In the genomic region with DNA sequence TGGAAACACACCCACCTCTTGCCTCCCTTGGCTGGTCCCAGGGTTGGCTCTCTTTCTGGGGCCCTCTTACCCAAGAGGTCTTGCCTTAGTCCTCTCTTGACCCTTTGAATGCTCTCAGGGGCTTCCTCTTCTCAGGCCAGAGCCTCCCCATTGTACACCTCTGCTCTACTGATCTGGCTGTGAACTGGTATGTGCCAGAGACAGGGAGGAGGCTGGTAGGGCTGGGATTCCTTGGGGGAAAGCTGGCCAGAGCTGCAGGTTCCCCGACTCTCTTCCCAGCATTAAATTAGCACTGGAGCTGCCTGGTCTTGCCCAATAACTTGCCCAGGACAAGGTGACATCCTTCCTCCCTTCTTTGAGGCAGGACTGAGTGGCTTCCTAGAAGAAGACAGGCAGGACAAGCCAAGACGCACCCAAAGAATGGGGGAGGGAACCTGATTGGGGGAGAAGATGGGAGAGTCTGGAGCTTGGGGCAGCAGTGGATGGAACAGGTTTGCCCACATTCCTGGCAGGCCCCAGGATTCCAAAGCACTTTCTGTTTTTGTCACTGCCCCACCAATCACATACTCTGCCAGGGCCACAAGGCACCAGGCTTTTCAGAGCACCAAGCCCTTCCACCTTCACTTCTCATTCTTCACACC, we compare ENCODE assay signal across 17 cellular contexts. TPM values are rescaled to one million over a fixed set of nuclear protein-coding genes. Genes with fewer than 3 reads are reported as not detected.
DNase-seq lines count a peak whose midpoint lies in the region; TF ChIP-seq lines count a peak whose summit lies in the region.
"Had no signal": no experiment of that assay in that cellular context is flagged by ENCODE, and none has a peak within 500 bp of the region (broad histone marks: within the 10 kb centered on the region; RNA-seq: fewer than 3 reads in every experiment).

No MANE protein-coding gene starts in this region.

- H3K4me1 ChIP-seq in PC-9 (replicated peaks; ENCODE audit: insufficient read depth) (peaks cover 81% of the 10 kb centered on the region), esophagus (ENCODE audit: control insufficient read depth in 2 of 2, insufficient read depth in 2 of 2, low read length in 1 of 2) (peaks cover 0 to 17% of the 10 kb centered on the region in 2 donors)

- H3K36me3 ChIP-seq in PC-9 (ENCODE audit: low read depth): no peaks in the 10 kb centered on the region
- no peaks in the 10 kb centered on the region for H3K36me3 ChIP-seq in esophagus (ENCODE audit: control insufficient read depth in 2 of 2, insufficient read depth in 2 of 2, low read length in 1 of 2)

- peak overlapping the region; percentile 39; the same call in 1 of the 2 replicates for H3K4me3 ChIP-seq in PC-9
- no peak overlapping the region for H3K4me3 ChIP-seq in esophagus (ENCODE audit: low read depth in 1 of 2, low read length in 2 of 2)

- no peak for TF ChIP-seq CTCF in PC-9 (conservative IDR thresholded peaks at IDR 0.05)
- no peak for TF ChIP-seq CTCF in mesothelial cell of epicardium (IDR thresholded peaks at IDR 0.05; ENCODE audit: unreplicated experiment)

- no peak overlapping the region for H2AFZ ChIP-seq in PC-9

- peaks cover 78% of the 10 kb centered on the region for H3F3A ChIP-seq in PC-9 (ENCODE audit: insufficient read depth, low read depth)

- POLR2A ChIA-PET in PC-9 (lab: Charles Lee; ENCODE audit: unreplicated experiment): interaction anchor here (0.6 to 1.2 kb wide), 6 partner anchors 10 to 66 kb away, joined by 3 to 8 read pairs (median 5); a partner anchor contains a TSS

- H4K20me1 ChIP-seq in PC-9 (ENCODE audit: insufficient read depth): no peaks in the 10 kb centered on the region

- H3K27me3 Mint-ChIP-seq in mesothelial cell of epicardium (ENCODE audit: low read depth): no peaks in the 10 kb centered on the region
- H3K27me3 Mint-ChIP-seq: stimulated activated naive CD8-positive, alpha-beta T cell treated with anti-CD3 and anti-CD28 coated beads, Interleukin-15, amount 100 ng/mL, for 72 hours had no signal

- no peaks in the 10 kb centered on the region for H3K79me2 ChIP-seq in PC-9 (ENCODE audit: low read depth)

- peak overlapping the region; percentile 88 for H3K27ac Mint-ChIP-seq in mesothelial cell of epicardium
- H3K27ac Mint-ChIP-seq: naive B cell had no signal

- peaks cover 16% of the 10 kb centered on the region for H3K9me3 ChIP-seq in PC-9 (ENCODE audit: insufficient read depth, low read depth)
- H3K9me3 ChIP-seq in esophagus (ENCODE audit: control insufficient read depth in 2 of 2, insufficient read depth in 1 of 2, low read depth in 1 of 2, low read length in 1 of 2): no peaks in the 10 kb centered on the region

- H3K4me3 Mint-ChIP-seq in mesothelial cell of epicardium: no peak overlapping the region
- H3K4me3 Mint-ChIP-seq: naive B cell; stimulated activated naive CD8-positive, alpha-beta T cell treated with anti-CD3 and anti-CD28 coated beads, Interleukin-15, amount 100 ng/mL, for 72 hours had no signal

- intact Hi-C loops in PC-9 (cut with micrococcal nuclease; ENCODE audit: unreplicated experiment): loop anchor here (1.0 to 2.0 kb wide), 5 partner anchors 20 to 78 kb away; a partner anchor contains a TSS

- H3K4me1 Mint-ChIP-seq in mesothelial cell of epicardium: peaks cover 37% of the 10 kb centered on the region
- H3K4me1 Mint-ChIP-seq: naive B cell had no signal

- H3K27ac ChIP-seq in PC-9 (peak overlapping the region; percentile 97), esophagus (ENCODE audit: low read depth in 2 of 2, low read length in 1 of 2) (peak overlapping the region; percentile 82 to 94)
- H3K27ac ChIP-seq: HL-60 had no signal

- DNase-seq in PC-9: peak; percentile 96 to 97
- DNase-seq in mesothelial cell of epicardium (ENCODE audit: low spot score in 2 of 2, unreplicated experiment in 2 of 2): no peak
- peak; percentile 79 for DNase-seq in ureter (ENCODE audit: low spot score)
- no peak for DNase-seq in NCI-H2107 (lab: John Stamatoyannopoulos, UW)
- DNase-seq in NCI-H128 (lab: John Stamatoyannopoulos, UW; ENCODE audit: unreplicated experiment): no peak
- DNase-seq in NCI-H146 treated with DMSO at 0.1 percent for 48 hours (lab: John Stamatoyannopoulos, UW; ENCODE audit: unreplicated experiment): no peak
- DNase-seq: amniotic stem cell; C1 segment of cervical spinal cord; DMS79 treated with DMSO at 0.1 percent for 48 hours; head of caudate nucleus; Karpas-422; naive B cell; NCI-H1436 treated with DMSO at 0.1 percent for 48 hours; stimulated activated CD4-positive, alpha-beta T cell treated with anti-CD3 and anti-CD28 coated beads, Interleukin-15, amount 100 ng/mL, for 24 hours; stimulated activated naive CD8-positive, alpha-beta T cell treated with anti-CD3 and anti-CD28 coated beads, Interleukin-15, amount 100 ng/mL, for 72 hours had no signal

- WGBS in esophagus, 2 donors: 52 to 60% methylated on average over 2 of the region's 2 CpGs

- H3K9me2 ChIP-seq in PC-9 (ENCODE audit: insufficient read depth): no peaks in the 10 kb centered on the region

- H3K36me3 Mint-ChIP-seq in mesothelial cell of epicardium: peaks cover 8% of the 10 kb centered on the region

- CTCF ChIA-PET in PC-9 (lab: Charles Lee): interaction anchor here (1.5 to 2.3 kb wide), 2 partner anchors 35 to 37 kb away, joined by 3 to 8 read pairs; a partner anchor contains a TSS

- BruUV-seq in PC-9 (replicated peaks; lab: Mats Ljungman, UMichigan): no TSS peak

- H3K4me2 ChIP-seq in PC-9: peak overlapping the region; percentile 77

- H3K9me3 Mint-ChIP-seq in mesothelial cell of epicardium: peaks cover 11% of the 10 kb centered on the region

- H3K27me3 ChIP-seq in PC-9 (ENCODE audit: insufficient read depth, low read depth) (no peaks in the 10 kb centered on the region), esophagus (ENCODE audit: control insufficient read depth in 1 of 2, insufficient read depth in 2 of 2, low read length in 2 of 2) (no peaks in the 10 kb centered on the region)

RNA-seq across cellular contexts. Expression of a gene that starts 37.2 kb away (rescaled TPM):
- total RNA-seq in PC-9 (2021) (67.5 and 98.2 TPM in 2 replicates), mesothelial cell of epicardium (14.2 to 14.6 TPM (median 14.4 TPM) in 3 replicates), ureter (17.9 TPM)
- polyA plus RNA-seq in esophagus: 10 to 100 TPM; 11.7 to 21.8 TPM

Comparison
In these comparisons a context has a peak if more than half of its experiments do, and no peak if none do; other contexts are left out.
1. DNase-seq: peak in PC-9 (2 of 2) and ureter (single experiment); none in mesothelial cell of epicardium (0 of 2), NCI-H2107 (single experiment), NCI-H128 (single experiment) and NCI-H146 treated with DMSO at 0.1 percent for 48 hours (single experiment).